Comparison of ENCODE assay signal across 26 cellular contexts in genomic region chr17:6160188-6160555, GRCh38.
"Had no signal": no experiment of that assay in that cellular context is flagged by ENCODE, and none has a peak within 500 bp of the region (broad histone marks: within the 10 kb centered on the region; RNA-seq: fewer than 3 reads in every experiment).

No MANE protein-coding gene starts in this region.

- FAIRE-seq: pancreas had no signal

- DNase-seq: activated CD4-positive, alpha-beta memory T cell treated with anti-CD3 and anti-CD28 coated beads, Interleukin-2, amount 10 ng/mL, durations not matched to agents 7 days and 5 days; activated CD4-positive, alpha-beta T cell treated with anti-CD3 and anti-CD28 coated beads for 1 hour; activated CD4-positive, alpha-beta T cell treated with anti-CD3 and anti-CD28 coated beads, Interleukin-2, amount 10 ng/mL, durations not matched to agents 7 days and 5 days; activated CD8-positive, alpha-beta memory T cell treated with anti-CD3 and anti-CD28 coated beads, Interleukin-2, amount 50 U/mL, for 48 hours; activated gamma-delta T cell; activated naive CD4-positive, alpha-beta T cell treated with anti-CD3 and anti-CD28 coated beads, Interleukin-2, amount 10 ng/mL, durations not matched to agents 7 days and 5 days; activated naive CD8-positive, alpha-beta T cell treated with anti-CD3 and anti-CD28 coated beads, Interleukin-2, amount 10 ng/mL, durations not matched to agents 7 days and 5 days; activated T-cell treated with anti-CD3 and anti-CD28 coated beads, Interleukin-2, amount 50 U/mL, for 24 hours; cortex of kidney; foreskin melanocyte; heart right ventricle; kidney glomerular epithelial cell; left ventricle myocardium inferior; mucosa of descending colon; pancreas; psoas muscle; stimulated activated CD4-positive, alpha-beta T cell treated with anti-CD3 and anti-CD28 coated beads, Interleukin-15, amount 100 ng/mL, for 24 hours; stimulated activated CD4-positive, alpha-beta T cell treated with anti-CD3 and anti-CD28 coated beads, Interleukin-2, amount 100 ng/mL, for 24 hours; stimulated activated naive B cell treated with anti-CD40 and anti-IgM and Interleukin-4, amounts not matched to agents 10 μg/mL and 1 μg/mL and 100 μg/mL, for 72 hours; stomach; thyroid gland had no signal

- H3K36me3 ChIP-seq: ascending aorta, esophagus muscularis mucosa, heart right ventricle, left ventricle myocardium inferior, pancreas, right atrium auricular region, stomach, thyroid gland had no signal

- H3K9me3 ChIP-seq: ascending aorta, esophagus muscularis mucosa, heart right ventricle, left ventricle myocardium inferior, mucosa of descending colon, pancreas, psoas muscle, right atrium auricular region, stomach, thyroid gland had no signal

- H3K27ac ChIP-seq: ascending aorta, esophagus muscularis mucosa, heart right ventricle, left ventricle myocardium inferior, pancreas, psoas muscle, right atrium auricular region, stomach, thyroid gland, VCaP had no signal

- H3K4me3 ChIP-seq: ascending aorta, esophagus muscularis mucosa, heart right ventricle, left ventricle myocardium inferior, lung, mucosa of descending colon, pancreas, psoas muscle, right atrium auricular region, stomach, thyroid gland had no signal

- H3K27me3 ChIP-seq: ascending aorta, right atrium auricular region, thyroid gland had no signal

- H3K4me1 ChIP-seq: ascending aorta, esophagus muscularis mucosa, heart right ventricle, left ventricle myocardium inferior, pancreas, psoas muscle, right atrium auricular region, stomach, thyroid gland had no signal

- ATAC-seq: heart right ventricle; mucosa of descending colon; pancreas; psoas muscle; stimulated activated naive B cell treated with anti-CD40 and anti-IgM and Interleukin-4, amounts not matched to agents 10 μg/mL and 1 μg/mL and 100 μg/mL, for 72 hours had no signal
